ENCODE assay signal across 27 cellular contexts in genomic region chr20:16714242-16714641, GRCh38. TPM values are rescaled to one million over a fixed set of nuclear protein-coding genes. Genes with fewer than 3 reads are reported as not detected.
"Had no signal": no experiment of that assay in that cellular context is flagged by ENCODE, and none has a peak within 500 bp of the region (broad histone marks: within the 10 kb centered on the region; RNA-seq: fewer than 3 reads in every experiment).

No MANE protein-coding gene starts in this region.

- ATAC-seq: activated T-helper 17 cell treated with anti-CD3 and anti-CD28 coated beads, Interleukin-2, amount 50 U/mL, for 72 hours; stimulated activated effector memory CD8-positive, alpha-beta T cell treated with anti-CD3 and anti-CD28 coated beads, Interleukin-12 subunit alpha, Interleukin-12 subunit beta, amount 100 ng/mL, for 72 hours; stimulated activated naive CD8-positive, alpha-beta T cell treated with anti-CD3 and anti-CD28 coated beads, Interleukin-15, amount 100 ng/mL, for 72 hours; T-cell had no signal

- H3K4me3 ChIP-seq: adrenal gland, breast epithelium, suprapubic skin had no signal

- H3K9me3 ChIP-seq: adrenal gland, breast epithelium, suprapubic skin had no signal

- H3K4me1 ChIP-seq: adrenal gland, breast epithelium, suprapubic skin had no signal

- H3K36me3 ChIP-seq: adrenal gland, breast epithelium, suprapubic skin had no signal

- FAIRE-seq: astrocyte, endometrium, TTC549 had no signal

- H3K27ac ChIP-seq: adrenal gland, breast epithelium, suprapubic skin had no signal

- H3K27me3 ChIP-seq: adrenal gland, breast epithelium had no signal

- DNase-seq: activated CD8-positive, alpha-beta memory T cell treated with anti-CD3 and anti-CD28 coated beads for 24 hours; activated CD8-positive, alpha-beta memory T cell treated with anti-CD3 and anti-CD28 coated beads, Interleukin-2, amount 50 U/mL, for 4 hours; activated naive CD4-positive, alpha-beta T cell; activated T-cell treated with anti-CD3 and anti-CD28 coated beads, Interleukin-2, amount 50 U/mL, for 24 hours; adrenal gland; cerebellar nuclear complex; cortex of kidney; effector CD4-positive, alpha-beta T cell; stimulated activated CD4-positive, alpha-beta T cell treated with anti-CD3 and anti-CD28 coated beads, Interleukin-12 subunit alpha, Interleukin-12 subunit beta, amount 100 ng/mL, for 4 hours; stimulated activated naive CD8-positive, alpha-beta T cell treated with anti-CD3 and anti-CD28 coated beads, Interleukin-15, amount 100 ng/mL, for 72 hours; T-cell; trophoblast cell had no signal

RNA-seq across cellular contexts. Expression of gene OTOR, which starts 33.9 kb away (rescaled TPM):
- total RNA-seq: activated T-helper 17 cell treated with anti-CD3 and anti-CD28 coated beads, Interleukin-2, amount 50 U/mL, for 72 hours; adrenal gland; astrocyte; breast epithelium; epithelial cell of proximal tubule; fibroblast of villous mesenchyme; kidney epithelial cell; liver; osteoblast; posterior vena cava; suprapubic skin; T-cell; WTC11 had no signal
- polyA plus RNA-seq: adrenal gland, liver, neural cell had no signal
